In genomic region chr15:64893481-64894394, GRCh38 we compare ENCODE assay signal across 9 cellular contexts. TPM values are rescaled to one million over a fixed set of nuclear protein-coding genes. Genes with fewer than 3 reads are reported as not detected.
DNase-seq lines count a peak whose midpoint lies in the region; ATAC-seq and TF ChIP-seq lines count a peak whose summit lies in the region.
"Had no signal": no experiment of that assay in that cellular context is flagged by ENCODE, and none has a peak within 500 bp of the region (broad histone marks: within the 10 kb centered on the region; RNA-seq: fewer than 3 reads in every experiment).

No MANE protein-coding gene starts in this region.

- H3K36me3 Mint-ChIP-seq in progenitor cell of endocrine pancreas (ENCODE audit: insufficient read depth), result no peaks in the 10 kb centered on the region

- peaks cover 6% of the 10 kb centered on the region for H3K27me3 Mint-ChIP-seq in progenitor cell of endocrine pancreas

- TF ChIP-seq POLR2A in upper lobe of left lung (IDR thresholded peaks at IDR 0.05), result peak in 3 of 4 donors; percentile 20 to 80 (median 49)

- peak overlapping the region; percentile 84 to 86 for H3K27ac ChIP-seq in right atrium auricular region
- H3K27ac ChIP-seq in upper lobe of left lung, result peak overlapping the region; percentile 87 to 97 (median 94)

- TF ChIP-seq CTCF in BJ (IDR thresholded peaks at IDR 0.05; ENCODE audit: insufficient read depth, low read depth, low read length) (no peak), right atrium auricular region (IDR thresholded peaks at IDR 0.05) (no peak), progenitor cell of endocrine pancreas (IDR thresholded peaks at IDR 0.05; ENCODE audit: unreplicated experiment) (no peak), upper lobe of left lung (IDR thresholded peaks at IDR 0.05) (no peak)

- H3K4me3 ChIP-seq in BJ (ENCODE audit: low read depth, low read length) (no peak overlapping the region), right atrium auricular region (peak overlapping the region; percentile 1 to 34), upper lobe of left lung (peak overlapping the region in 3 of 4 donors; percentile 22 to 43 (median 26))

- POLR2A ChIA-PET in BJ (lab: Charles Lee), result interaction anchor here (0.7 kb wide), 1 partner anchor 53 kb away, joined by 3 read pairs; no protein-coding TSS in a partner anchor

- peak; percentile 59 for ATAC-seq in GM19372 (IDR thresholded peaks at IDR 0.05; ENCODE audit: low read depth, unreplicated experiment)
- peak; percentile 65 for ATAC-seq in HG03521 (IDR thresholded peaks at IDR 0.05; ENCODE audit: unreplicated experiment)
- peak; percentile 82 to 90 for ATAC-seq in upper lobe of left lung (ENCODE audit: low FRiP score in 2 of 2)
- ATAC-seq: Panc1 had no signal

- H3K4me1 Mint-ChIP-seq in progenitor cell of endocrine pancreas (ENCODE audit: low read depth), result peaks cover 11% of the 10 kb centered on the region

- H3K36me3 ChIP-seq in BJ (ENCODE audit: control insufficient read depth, insufficient read depth, low read length) (no peaks in the 10 kb centered on the region; the same call in 1 of the 2 replicates), right atrium auricular region (no peaks in the 10 kb centered on the region), upper lobe of left lung (no peaks in the 10 kb centered on the region)

- H3K9me3 ChIP-seq in right atrium auricular region (no peaks in the 10 kb centered on the region), upper lobe of left lung (no peaks in the 10 kb centered on the region)

- TF ChIP-seq EP300 in upper lobe of left lung (IDR thresholded peaks at IDR 0.05), result peak in 2 of 4 donors; percentile 62 to 74

- H3K27ac Mint-ChIP-seq in progenitor cell of endocrine pancreas, result peak overlapping the region; percentile 99

- peak; percentile 39 for DNase-seq in BJ (ENCODE audit: low read depth)
- DNase-seq in T follicular helper cell (ENCODE audit: low read depth), result peak; percentile 92
- peak; percentile 99 for DNase-seq in amniotic epithelial cell (ENCODE audit: low read depth)
- peak; percentile 93 for DNase-seq in right atrium auricular region (ENCODE audit: low spot score)
- peak; percentile 91 for DNase-seq in progenitor cell of endocrine pancreas (ENCODE audit: low spot score, unreplicated experiment)
- DNase-seq in upper lobe of left lung, result peak; percentile 92 to 93

- peak overlapping the region; percentile 85 for H3K4me3 Mint-ChIP-seq in progenitor cell of endocrine pancreas (ENCODE audit: low read depth)

- H3K27me3 ChIP-seq in BJ (ENCODE audit: control insufficient read depth, insufficient read depth, low read length) (no peaks in the 10 kb centered on the region), right atrium auricular region (no peaks in the 10 kb centered on the region), upper lobe of left lung (no peaks in the 10 kb centered on the region)

- H3K4me1 ChIP-seq in right atrium auricular region (peaks cover 9 to 59% of the 10 kb centered on the region in 2 donors), upper lobe of left lung (peaks cover 63 to 69% (median 64%) of the 10 kb centered on the region in 4 donors)

- CTCF ChIA-PET in BJ (lab: Yijun Ruan, JAX), result interaction anchor here (0.5 to 2.4 kb wide), 7 partner anchors 8 to 524 kb away, joined by 3 to 6 read pairs (median 3); no protein-coding TSS in a partner anchor

- no peaks in the 10 kb centered on the region for H3K9me3 Mint-ChIP-seq in progenitor cell of endocrine pancreas (ENCODE audit: low read depth)

- WGBS in upper lobe of left lung, 2 donors, result 15 to 43% methylated on average over 26 to 42 of the region's 44 CpGs

RNA-seq across cellular contexts. Expression of gene ANKDD1A, which starts 18.0 kb away (rescaled TPM):
- polyA plus RNA-seq in BJ (2011; rRNA removed), result 2.9 and 4.9 TPM in 2 replicates
- 5.1 and 5.7 TPM in 2 replicates for polyA minus RNA-seq in BJ (2011; rRNA and poly(A)+ RNA removed)
- 1 to 10 TPM in 1 of 2 donors, under 1 TPM in 1; 0.96 to 2.2 TPM for total RNA-seq in right atrium auricular region
- 1.4 and 2.0 TPM in 2 replicates for total RNA-seq in progenitor cell of endocrine pancreas
- total RNA-seq in upper lobe of left lung, result 10 to 100 TPM in 2 of 6 donors, 1 to 10 TPM in 4; 4.8 to 13.1 (median 6.2) TPM

RNA-seq across cellular contexts. Expression of gene PLEKHO2, which starts 52.0 kb away (rescaled TPM):
- 24.7 and 33.6 TPM in 2 replicates for polyA plus RNA-seq in BJ (2011; rRNA removed)
- polyA minus RNA-seq in BJ (2011; rRNA and poly(A)+ RNA removed), result 22.4 and 32.7 TPM in 2 replicates
- 10 to 100 TPM in 1 of 2 donors, 1 to 10 TPM in 1; 6.3 to 19.4 TPM for total RNA-seq in right atrium auricular region
- 9.1 and 9.6 TPM in 2 replicates for total RNA-seq in progenitor cell of endocrine pancreas
- 10 to 100 TPM; 21.9 to 83.0 (median 51.3) TPM for total RNA-seq in upper lobe of left lung

Comparison
In these comparisons a context has a peak if more than half of its experiments do, and no peak if none do; other contexts are left out.
1. DNase-seq: peak in every context shown above with its lines; median percentile 99 in amniotic epithelial cell; 93 in right atrium auricular region; 92 in upper lobe of left lung; 92 in T follicular helper cell; 91 in progenitor cell of endocrine pancreas; 39 in BJ.